Comparison of ENCODE assay signal across 8 cellular contexts in the genomic region with DNA sequence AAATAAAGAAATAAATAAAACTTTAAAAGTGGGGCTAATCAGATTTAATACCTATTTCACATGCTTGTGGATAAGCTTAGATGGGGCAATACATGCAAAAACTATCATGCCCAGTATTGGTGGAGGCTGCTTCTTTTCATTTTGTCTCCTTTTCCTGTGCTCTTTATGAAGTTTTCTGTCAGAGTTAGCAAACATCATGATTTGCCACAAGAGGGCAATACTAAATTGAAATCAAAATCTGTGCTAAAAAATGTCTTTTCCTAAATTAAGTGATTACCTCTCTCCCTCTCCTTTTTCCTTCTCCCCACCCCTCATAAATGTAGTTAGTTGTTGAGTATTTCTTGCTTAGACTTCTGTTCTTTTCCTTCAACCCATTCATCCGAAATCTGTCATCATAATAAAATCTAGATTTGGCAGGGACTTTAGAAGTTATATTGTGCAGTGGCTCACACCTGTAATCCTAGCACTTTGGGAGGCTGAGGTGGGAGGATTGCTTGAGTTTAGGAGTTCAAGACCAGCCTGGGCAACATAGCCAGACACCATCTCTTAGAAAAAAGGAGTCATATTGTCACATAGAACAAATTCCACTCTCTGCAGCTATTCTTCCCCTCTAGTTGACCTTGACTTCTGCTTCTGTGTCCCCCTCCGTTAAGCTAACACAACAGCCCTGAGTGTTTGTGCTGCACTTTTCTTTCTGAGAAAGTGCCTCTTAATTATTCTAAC. TPM values are rescaled to one million over a fixed set of nuclear protein-coding genes. Genes with fewer than 3 reads are reported as not detected.
A peak's percentile ranks its signal among the peaks of the same experiment; 100 is the strongest.
DNase-seq lines count a peak whose midpoint lies in the region; FAIRE-seq and TF ChIP-seq lines count a peak whose summit lies in the region.

No MANE protein-coding gene starts in this region.

- H3K9me3 ChIP-seq in Loucy (ENCODE audit: insufficient read depth, low read depth, low read length) (no peaks in the 10 kb centered on the region), neural cell (ENCODE audit: low read length) (no peaks in the 10 kb centered on the region)

- no peak overlapping the region for H3K4me3 ChIP-seq in Loucy (ENCODE audit: low read length, poor library complexity, severe bottlenecking)
- no peak overlapping the region for H3K4me3 ChIP-seq in neural cell (ENCODE audit: low read length)

- H3K9me2 ChIP-seq in Loucy (replicated peaks; ENCODE audit: low read depth, low read length) (no peaks in the 10 kb centered on the region), neural cell (ENCODE audit: insufficient read depth, low read length) (no peaks in the 10 kb centered on the region)

- DNase-seq in Caki2 (ENCODE audit: low read depth) (peak; percentile 59), cerebellar cortex (ENCODE audit: low spot score) (peak; percentile 22), NCI-H2196 treated with DMSO at 0.1 percent for 48 hours (lab: John Stamatoyannopoulos, UW; ENCODE audit: unreplicated experiment) (no peak), frontal cortex (ENCODE audit: low spot score in 2 of 2) (no peak), KG1 (lab: John Stamatoyannopoulos, UW) (no peak)
- DNase-seq in effector CD4-positive, alpha-beta T cell: no peak

- no peak for TF ChIP-seq EP300 in neural cell (conservative IDR thresholded peaks at IDR 0.05; ENCODE audit: poor library complexity, severe bottlenecking)

- no peaks in the 10 kb centered on the region for H4K20me1 ChIP-seq in Loucy (ENCODE audit: insufficient read depth, low read length, poor library complexity, severe bottlenecking)
- no peaks in the 10 kb centered on the region for H4K20me1 ChIP-seq in neural cell (ENCODE audit: insufficient read depth)

- H3K9ac ChIP-seq in Loucy (ENCODE audit: low read depth, low read length, poor library complexity, severe bottlenecking): no peak overlapping the region
- no peak overlapping the region for H3K9ac ChIP-seq in neural cell (ENCODE audit: low read length)

- H3K27ac ChIP-seq in neural cell (ENCODE audit: low read length): no peak overlapping the region

- H3K36me3 ChIP-seq in Loucy (ENCODE audit: insufficient read depth, low read length) (no peaks in the 10 kb centered on the region), neural cell (ENCODE audit: insufficient read depth, low read length) (no peaks in the 10 kb centered on the region)

- H3F3A ChIP-seq in Loucy (ENCODE audit: low read depth): no peaks in the 10 kb centered on the region
- H3F3A ChIP-seq in neural cell (ENCODE audit: insufficient read depth, low read length, poor library complexity, severe bottlenecking): no peaks in the 10 kb centered on the region

- no peaks in the 10 kb centered on the region for H3K79me2 ChIP-seq in Loucy (ENCODE audit: insufficient read depth, low read length)
- H3K79me2 ChIP-seq in neural cell (replicated peaks; ENCODE audit: insufficient read depth, low read length): no peaks in the 10 kb centered on the region

- peak; percentile 27; the same call in 1 of the 2 replicates for TF ChIP-seq CTCF in Loucy (conservative IDR thresholded peaks at IDR 0.05; ENCODE audit: low read length)
- peak; percentile 42 for TF ChIP-seq CTCF in neural cell (IDR thresholded peaks at IDR 0.05; ENCODE audit: poor library complexity, severe bottlenecking)

- H3K27me3 ChIP-seq in Loucy (ENCODE audit: insufficient read depth, low read length, poor library complexity, severe bottlenecking) (no peaks in the 10 kb centered on the region), neural cell (ENCODE audit: insufficient read depth, low read depth, low read length) (peaks cover 10% of the 10 kb centered on the region)

- FAIRE-seq in frontal cortex (lab: Jason Lieb, UNC): no peak

- in situ Hi-C loops in Caki2 (cut with HindIII; ENCODE audit: low pct_unique_long_range_greater_than_20kb, low sequenced_read_pairs): no loop called here

- H3K4me1 ChIP-seq in Loucy (ENCODE audit: insufficient read depth, low read length, poor library complexity, severe bottlenecking): no peaks in the 10 kb centered on the region

- peak; percentile 36 for TF ChIP-seq RAD21 in neural cell (conservative IDR thresholded peaks at IDR 0.05)

- H3K4me2 ChIP-seq in Loucy (ENCODE audit: low read depth, low read length, poor library complexity, severe bottlenecking) (no peak overlapping the region), neural cell (ENCODE audit: low read length) (no peak overlapping the region)

- H2AFZ ChIP-seq in Loucy (ENCODE audit: low read length): no peak overlapping the region
- H2AFZ ChIP-seq in neural cell (ENCODE audit: low read depth, low read length): no peak overlapping the region

TF ChIP-seq in neural cell, 6 proteins besides CTCF, POLR2A, EP300 and RAD21:
- TF ChIP-seq SMC3 (conservative IDR thresholded peaks at IDR 0.05; ENCODE audit: poor library complexity) (peak; percentile 36), TAF1 (IDR thresholded peaks at IDR 0.05; ENCODE audit: low read depth) (no peak)
- TF ChIP-seq, protein P1, sequence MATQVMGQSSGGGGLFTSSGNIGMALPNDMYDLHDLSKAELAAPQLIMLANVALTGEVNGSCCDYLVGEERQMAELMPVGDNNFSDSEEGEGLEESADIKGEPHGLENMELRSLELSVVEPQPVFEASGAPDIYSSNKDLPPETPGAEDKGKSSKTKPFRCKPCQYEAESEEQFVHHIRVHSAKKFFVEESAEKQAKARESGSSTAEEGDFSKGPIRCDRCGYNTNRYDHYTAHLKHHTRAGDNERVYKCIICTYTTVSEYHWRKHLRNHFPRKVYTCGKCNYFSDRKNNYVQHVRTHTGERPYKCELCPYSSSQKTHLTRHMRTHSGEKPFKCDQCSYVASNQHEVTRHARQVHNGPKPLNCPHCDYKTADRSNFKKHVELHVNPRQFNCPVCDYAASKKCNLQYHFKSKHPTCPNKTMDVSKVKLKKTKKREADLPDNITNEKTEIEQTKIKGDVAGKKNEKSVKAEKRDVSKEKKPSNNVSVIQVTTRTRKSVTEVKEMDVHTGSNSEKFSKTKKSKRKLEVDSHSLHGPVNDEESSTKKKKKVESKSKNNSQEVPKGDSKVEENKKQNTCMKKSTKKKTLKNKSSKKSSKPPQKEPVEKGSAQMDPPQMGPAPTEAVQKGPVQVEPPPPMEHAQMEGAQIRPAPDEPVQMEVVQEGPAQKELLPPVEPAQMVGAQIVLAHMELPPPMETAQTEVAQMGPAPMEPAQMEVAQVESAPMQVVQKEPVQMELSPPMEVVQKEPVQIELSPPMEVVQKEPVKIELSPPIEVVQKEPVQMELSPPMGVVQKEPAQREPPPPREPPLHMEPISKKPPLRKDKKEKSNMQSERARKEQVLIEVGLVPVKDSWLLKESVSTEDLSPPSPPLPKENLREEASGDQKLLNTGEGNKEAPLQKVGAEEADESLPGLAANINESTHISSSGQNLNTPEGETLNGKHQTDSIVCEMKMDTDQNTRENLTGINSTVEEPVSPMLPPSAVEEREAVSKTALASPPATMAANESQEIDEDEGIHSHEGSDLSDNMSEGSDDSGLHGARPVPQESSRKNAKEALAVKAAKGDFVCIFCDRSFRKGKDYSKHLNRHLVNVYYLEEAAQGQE (IDR thresholded peaks at IDR 0.05; ENCODE audit: borderline replicate concordance): no peak

RNA-seq across cellular contexts. Expression of gene ARHGAP42, which starts 4.7 kb away (rescaled TPM):
- 7.8 and 11.5 TPM in 2 replicates for total RNA-seq in Caki2 (2014; rRNA removed; shearing (Covaris generic); ENCODE audit: low replicate concordance)
- 0.20 and 0.64 TPM in 2 replicates for polyA plus RNA-seq in neural cell
- polyA minus RNA-seq in neural cell: 0.24 and 1.0 TPM in 2 replicates
- 7.3 TPM for total RNA-seq in frontal cortex

Comparison
In these comparisons a context has a peak if more than half of its experiments do, and no peak if none do; other contexts are left out.
1. DNase-seq: peak in Caki2 (single experiment) and cerebellar cortex (single experiment); none in effector CD4-positive, alpha-beta T cell (single experiment), NCI-H2196 treated with DMSO at 0.1 percent for 48 hours (single experiment), frontal cortex (0 of 2) and KG1 (single experiment).